Comparison of ENCODE assay signal across 18 cellular contexts in the genomic region with DNA sequence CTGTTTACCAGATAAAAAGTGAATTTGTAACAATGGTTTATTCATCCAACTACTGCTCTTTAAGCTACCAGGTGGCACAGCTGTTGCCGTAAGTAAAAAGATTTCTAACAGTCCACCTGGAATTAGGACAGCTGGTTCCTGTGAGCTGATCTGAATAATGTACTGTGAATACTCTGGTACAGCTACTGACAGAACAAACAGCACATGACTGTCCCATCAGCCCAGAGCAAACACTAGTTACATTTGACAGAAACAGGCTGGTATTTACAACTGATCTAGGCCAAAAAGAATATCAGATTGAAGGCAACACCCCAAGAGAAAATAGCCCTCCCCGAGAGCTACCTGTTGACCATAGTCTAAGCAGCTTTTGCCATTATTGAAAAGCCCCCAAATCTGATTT.
A peak's percentile ranks its signal among the peaks of the same experiment; 100 is the strongest.
DNase-seq lines count a peak whose midpoint lies in the region; ATAC-seq, FAIRE-seq and TF ChIP-seq lines count a peak whose summit lies in the region.
"Had no signal": no experiment of that assay in that cellular context is flagged by ENCODE, and none has a peak within 500 bp of the region (broad histone marks: within the 10 kb centered on the region; RNA-seq: fewer than 3 reads in every experiment).

No MANE protein-coding gene starts in this region.

- no peak overlapping the region for H3K23ac ChIP-seq in neuronal stem cell (ENCODE audit: low read depth, low read length, poor library complexity)

- H2BK15ac ChIP-seq in neuronal stem cell (ENCODE audit: low read length) = no peak overlapping the region

- FAIRE-seq in GM12892 (lab: Jason Lieb, UNC) = no peak
- FAIRE-seq: colon had no signal

- no peak overlapping the region for H2BK12ac ChIP-seq in neuronal stem cell (ENCODE audit: low read length)

- H2BK120ac ChIP-seq in neuronal stem cell (ENCODE audit: low read depth, low read length) = no peak overlapping the region

- no peaks in the 10 kb centered on the region for H3K4me1 Mint-ChIP-seq in activated CD8-positive, alpha-beta T cell treated with anti-CD3 and anti-CD28 coated beads for 36 hours (ENCODE audit: low read depth)
- H3K4me1 Mint-ChIP-seq: nephron progenitor cell, T-helper 17 cell had no signal

- no peaks in the 10 kb centered on the region for H3K9me3 Mint-ChIP-seq in activated CD8-positive, alpha-beta T cell treated with anti-CD3 and anti-CD28 coated beads for 36 hours
- H3K9me3 Mint-ChIP-seq: nephron progenitor cell had no signal

- peaks cover 0 to 13% of the 10 kb centered on the region in 2 donors for H3K4me1 ChIP-seq in neuronal stem cell (ENCODE audit: control insufficient read depth in 2 of 2, insufficient read depth in 1 of 2, low read depth in 1 of 2, low read length in 2 of 2)
- H3K4me1 ChIP-seq: ascending aorta, gastrocnemius medialis had no signal

- ATAC-seq in activated CD8-positive, alpha-beta T cell treated with anti-CD3 and anti-CD28 coated beads for 36 hours = no peak
- ATAC-seq in HG02973 (IDR thresholded peaks at IDR 0.05; ENCODE audit: unreplicated experiment) = no peak
- ATAC-seq: gastrocnemius medialis, T-helper 17 cell had no signal

- H3K4me2 ChIP-seq in neuronal stem cell (ENCODE audit: insufficient read depth, low read length, poor library complexity, severe bottlenecking) = no peak overlapping the region

- no peak overlapping the region for H2BK5ac ChIP-seq in neuronal stem cell (ENCODE audit: low read length)

- TF ChIP-seq POLR2A in GM12892 (IDR thresholded peaks at IDR 0.05; ENCODE audit: low read depth, low read length) (no peak), erythroblast (IDR thresholded peaks at IDR 0.05; ENCODE audit: low read length) (no peak)

- no peak overlapping the region for H3K18ac ChIP-seq in neuronal stem cell (ENCODE audit: low read length)

- no peak overlapping the region for H2AK5ac ChIP-seq in neuronal stem cell (ENCODE audit: low read depth, low read length)

- H3K27me3 Mint-ChIP-seq in activated CD8-positive, alpha-beta T cell treated with anti-CD3 and anti-CD28 coated beads for 36 hours = no peaks in the 10 kb centered on the region
- H3K27me3 Mint-ChIP-seq: T-helper 17 cell had no signal

- H3K14ac ChIP-seq in neuronal stem cell (ENCODE audit: low read length) = no peak overlapping the region

- CTCF ChIA-PET in activated CD8-positive, alpha-beta T cell treated with anti-CD3 and anti-CD28 coated beads for 36 hours (lab: Charles Lee) = no interaction called here

- H3K4ac ChIP-seq in neuronal stem cell (ENCODE audit: low read length) = no peak overlapping the region

- DNase-seq in NCI-H1092 (lab: John Stamatoyannopoulos, UW) = peak; percentile 49
- peak; percentile 1 for DNase-seq in NCI-H2107 (lab: John Stamatoyannopoulos, UW)
- peak; percentile 90 for DNase-seq in SHP77 treated with DMSO at 0.1 percent for 48 hours (lab: John Stamatoyannopoulos, UW)
- no peak for DNase-seq in neuronal stem cell (ENCODE audit: low spot score)
- no peak for DNase-seq in activated CD8-positive, alpha-beta T cell treated with anti-CD3 and anti-CD28 coated beads for 36 hours
- no peak for DNase-seq in GM12892 (ENCODE audit: insufficient read length)
- no peak for DNase-seq in erythroblast (lab: John Stamatoyannopoulos, UW)
- DNase-seq: activated CD4-positive, CD25-positive, alpha-beta regulatory T cell treated with anti-CD3 and anti-CD28 coated beads, Interleukin-2, amount 50 U/mL, for 72 hours; activated CD8-positive, alpha-beta memory T cell treated with anti-CD3 and anti-CD28 coated beads, Interleukin-2, amount 50 U/mL, for 48 hours; activated naive CD4-positive, alpha-beta T cell treated with Interleukin-2 at 50 U/mL for 16 hours; gastrocnemius medialis; mesenchymal stem cell; nephron progenitor cell; stimulated activated CD4-positive, alpha-beta T cell treated with anti-CD3 and anti-CD28 coated beads, Interleukin-4, amount 100 ng/mL, for 1 hour; T-helper 17 cell had no signal

- no peak overlapping the region for H3K27ac ChIP-seq in neuronal stem cell (replicated peaks; ENCODE audit: low read length)
- H3K27ac ChIP-seq: ascending aorta, gastrocnemius medialis had no signal

- H3K27me3 ChIP-seq in neuronal stem cell (ENCODE audit: control insufficient read depth in 3 of 3, insufficient read depth in 3 of 3, low read depth in 1 of 3, low read length in 3 of 3) = no peaks in the 10 kb centered on the region
- H3K27me3 ChIP-seq: ascending aorta, gastrocnemius medialis had no signal

- H3K9ac ChIP-seq in neuronal stem cell (ENCODE audit: low read depth, low read length, poor library complexity) = no peak overlapping the region

- H3K36me3 ChIP-seq in neuronal stem cell (replicated peaks in 1 of 2; ENCODE audit: control insufficient read depth in 2 of 2, insufficient read depth in 2 of 2, low read length in 2 of 2) = no peaks in the 10 kb centered on the region
- H3K36me3 ChIP-seq: ascending aorta, gastrocnemius medialis had no signal

- H4K91ac ChIP-seq in neuronal stem cell (ENCODE audit: low read depth, low read length, poor library complexity) = no peak overlapping the region

- POLR2A ChIA-PET in activated CD8-positive, alpha-beta T cell treated with anti-CD3 and anti-CD28 coated beads for 36 hours (lab: Charles Lee) = no interaction called here

- peak overlapping the region; percentile 54 for H2AFZ ChIP-seq in neuronal stem cell (ENCODE audit: low read length)

- intact Hi-C loops in activated CD8-positive, alpha-beta T cell treated with anti-CD3 and anti-CD28 coated beads for 36 hours (cut with micrococcal nuclease) = no loop called here

- WGBS in neuronal stem cell (ENCODE audit: extremely low coverage in 2 of 2, insufficient read length in 2 of 2, insufficient replicate concordance in 1 of 2), 2 donors = no CpG with 5 or more reads among the region's 2 CpGs

- H4K8ac ChIP-seq in neuronal stem cell (ENCODE audit: low read depth, low read length) = no peak overlapping the region

- no peak for TF ChIP-seq CTCF in activated CD8-positive, alpha-beta T cell treated with anti-CD3 and anti-CD28 coated beads for 36 hours (IDR thresholded peaks at IDR 0.05)

- H3K9me3 ChIP-seq in neuronal stem cell (replicated peaks in 1 of 2; ENCODE audit: control insufficient read depth in 2 of 2, insufficient read depth in 1 of 2, low read depth in 1 of 2, low read length in 2 of 2) = no peaks in the 10 kb centered on the region
- H3K9me3 ChIP-seq: ascending aorta, gastrocnemius medialis had no signal

- no peak overlapping the region for H3K4me3 Mint-ChIP-seq in activated CD8-positive, alpha-beta T cell treated with anti-CD3 and anti-CD28 coated beads for 36 hours
- H3K4me3 Mint-ChIP-seq: nephron progenitor cell, T-helper 17 cell had no signal

- H3K27ac Mint-ChIP-seq in activated CD8-positive, alpha-beta T cell treated with anti-CD3 and anti-CD28 coated beads for 36 hours = no peak overlapping the region
- H3K27ac Mint-ChIP-seq: nephron progenitor cell, T-helper 17 cell had no signal

- H3K36me3 Mint-ChIP-seq in activated CD8-positive, alpha-beta T cell treated with anti-CD3 and anti-CD28 coated beads for 36 hours (ENCODE audit: low read depth) = no peaks in the 10 kb centered on the region

- no peak overlapping the region for H3K4me3 ChIP-seq in neuronal stem cell (ENCODE audit: low read length in 2 of 2)
- H3K4me3 ChIP-seq: ascending aorta, gastrocnemius medialis had no signal

- no peaks in the 10 kb centered on the region for H3K79me1 ChIP-seq in neuronal stem cell (ENCODE audit: low read depth, low read length)

Comparison
In these comparisons a context has a peak if more than half of its experiments do, and no peak if none do; other contexts are left out.
1. DNase-seq: peak in NCI-H1092 (single experiment), NCI-H2107 (single experiment) and SHP77 treated with DMSO at 0.1 percent for 48 hours (single experiment); none in neuronal stem cell (single experiment), activated CD8-positive, alpha-beta T cell treated with anti-CD3 and anti-CD28 coated beads for 36 hours (single experiment), GM12892 (single experiment) and erythroblast (0 of 2).